ENCODE assay signal across 1 cellular context in the genomic region with DNA sequence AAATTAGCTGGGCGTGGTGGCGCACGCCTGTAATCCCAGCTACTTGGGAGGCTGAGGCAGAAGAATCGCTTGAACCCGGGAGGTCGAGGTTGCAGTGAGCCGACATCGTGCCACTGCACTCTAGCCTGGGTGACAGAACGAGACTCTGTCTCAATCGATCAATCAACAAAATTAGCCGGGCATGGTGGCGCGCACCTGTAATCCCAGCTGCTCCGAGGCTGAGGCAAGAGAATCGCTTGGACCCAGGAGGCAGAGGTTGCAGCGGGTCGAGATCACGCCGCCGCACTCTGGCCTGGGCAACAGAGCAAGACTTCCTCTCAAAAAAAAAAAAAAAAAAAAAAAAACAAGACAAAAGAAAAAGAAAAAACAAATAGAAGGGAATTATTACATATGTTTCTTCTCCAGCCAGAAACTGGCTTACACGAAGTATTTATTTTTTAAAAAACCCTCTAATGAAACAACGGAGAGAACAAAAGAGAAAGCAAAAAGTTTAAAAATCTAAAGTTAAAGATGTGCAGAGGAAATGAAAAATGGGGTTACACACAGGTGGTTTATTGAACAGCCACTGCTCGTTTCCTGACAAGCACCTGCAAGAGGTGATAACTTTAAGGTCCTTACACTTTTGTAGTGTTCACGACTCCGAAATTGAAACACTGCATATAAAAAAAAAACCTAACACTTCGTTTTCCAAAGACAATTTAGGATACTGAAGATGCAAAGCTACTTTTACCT.
TF ChIP-seq lines count a peak whose summit lies in the region.

No MANE protein-coding gene starts in this region.

TF ChIP-seq in HepG2, 621 proteins besides CTCF, POLR2A, EP300 and RAD21:
- no peak for TF ChIP-seq SMAD1 (CRISPR knock-in tag; IDR thresholded peaks at IDR 0.05; ENCODE audit: borderline replicate concordance, low read depth)
- no peak for TF ChIP-seq CHD4 (IDR thresholded peaks at IDR 0.05; ENCODE audit: borderline replicate concordance, low read length)
- TF ChIP-seq, protein P1, sequence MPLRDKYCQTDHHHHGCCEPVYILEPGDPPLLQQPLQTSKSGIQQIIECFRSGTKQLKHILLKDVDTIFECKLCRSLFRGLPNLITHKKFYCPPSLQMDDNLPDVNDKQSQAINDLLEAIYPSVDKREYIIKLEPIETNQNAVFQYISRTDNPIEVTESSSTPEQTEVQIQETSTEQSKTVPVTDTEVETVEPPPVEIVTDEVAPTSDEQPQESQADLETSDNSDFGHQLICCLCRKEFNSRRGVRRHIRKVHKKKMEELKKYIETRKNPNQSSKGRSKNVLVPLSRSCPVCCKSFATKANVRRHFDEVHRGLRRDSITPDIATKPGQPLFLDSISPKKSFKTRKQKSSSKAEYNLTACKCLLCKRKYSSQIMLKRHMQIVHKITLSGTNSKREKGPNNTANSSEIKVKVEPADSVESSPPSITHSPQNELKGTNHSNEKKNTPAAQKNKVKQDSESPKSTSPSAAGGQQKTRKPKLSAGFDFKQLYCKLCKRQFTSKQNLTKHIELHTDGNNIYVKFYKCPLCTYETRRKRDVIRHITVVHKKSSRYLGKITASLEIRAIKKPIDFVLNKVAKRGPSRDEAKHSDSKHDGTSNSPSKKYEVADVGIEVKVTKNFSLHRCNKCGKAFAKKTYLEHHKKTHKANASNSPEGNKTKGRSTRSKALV (CRISPR knock-in tag; IDR thresholded peaks at IDR 0.05) = no peak
- TF ChIP-seq, protein P2, sequence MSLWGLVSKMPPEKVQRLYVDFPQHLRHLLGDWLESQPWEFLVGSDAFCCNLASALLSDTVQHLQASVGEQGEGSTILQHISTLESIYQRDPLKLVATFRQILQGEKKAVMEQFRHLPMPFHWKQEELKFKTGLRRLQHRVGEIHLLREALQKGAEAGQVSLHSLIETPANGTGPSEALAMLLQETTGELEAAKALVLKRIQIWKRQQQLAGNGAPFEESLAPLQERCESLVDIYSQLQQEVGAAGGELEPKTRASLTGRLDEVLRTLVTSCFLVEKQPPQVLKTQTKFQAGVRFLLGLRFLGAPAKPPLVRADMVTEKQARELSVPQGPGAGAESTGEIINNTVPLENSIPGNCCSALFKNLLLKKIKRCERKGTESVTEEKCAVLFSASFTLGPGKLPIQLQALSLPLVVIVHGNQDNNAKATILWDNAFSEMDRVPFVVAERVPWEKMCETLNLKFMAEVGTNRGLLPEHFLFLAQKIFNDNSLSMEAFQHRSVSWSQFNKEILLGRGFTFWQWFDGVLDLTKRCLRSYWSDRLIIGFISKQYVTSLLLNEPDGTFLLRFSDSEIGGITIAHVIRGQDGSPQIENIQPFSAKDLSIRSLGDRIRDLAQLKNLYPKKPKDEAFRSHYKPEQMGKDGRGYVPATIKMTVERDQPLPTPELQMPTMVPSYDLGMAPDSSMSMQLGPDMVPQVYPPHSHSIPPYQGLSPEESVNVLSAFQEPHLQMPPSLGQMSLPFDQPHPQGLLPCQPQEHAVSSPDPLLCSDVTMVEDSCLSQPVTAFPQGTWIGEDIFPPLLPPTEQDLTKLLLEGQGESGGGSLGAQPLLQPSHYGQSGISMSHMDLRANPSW (CRISPR knock-in tag; IDR thresholded peaks at IDR 0.05; ENCODE audit: borderline replicate concordance) = no peak
- TF ChIP-seq ZBTB38 (CRISPR knock-in tag; IDR thresholded peaks at IDR 0.05) = peak; percentile 92
- TF ChIP-seq, protein P3, sequence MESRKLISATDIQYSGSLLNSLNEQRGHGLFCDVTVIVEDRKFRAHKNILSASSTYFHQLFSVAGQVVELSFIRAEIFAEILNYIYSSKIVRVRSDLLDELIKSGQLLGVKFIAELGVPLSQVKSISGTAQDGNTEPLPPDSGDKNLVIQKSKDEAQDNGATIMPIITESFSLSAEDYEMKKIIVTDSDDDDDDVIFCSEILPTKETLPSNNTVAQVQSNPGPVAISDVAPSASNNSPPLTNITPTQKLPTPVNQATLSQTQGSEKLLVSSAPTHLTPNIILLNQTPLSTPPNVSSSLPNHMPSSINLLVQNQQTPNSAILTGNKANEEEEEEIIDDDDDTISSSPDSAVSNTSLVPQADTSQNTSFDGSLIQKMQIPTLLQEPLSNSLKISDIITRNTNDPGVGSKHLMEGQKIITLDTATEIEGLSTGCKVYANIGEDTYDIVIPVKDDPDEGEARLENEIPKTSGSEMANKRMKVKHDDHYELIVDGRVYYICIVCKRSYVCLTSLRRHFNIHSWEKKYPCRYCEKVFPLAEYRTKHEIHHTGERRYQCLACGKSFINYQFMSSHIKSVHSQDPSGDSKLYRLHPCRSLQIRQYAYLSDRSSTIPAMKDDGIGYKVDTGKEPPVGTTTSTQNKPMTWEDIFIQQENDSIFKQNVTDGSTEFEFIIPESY (CRISPR knock-in tag; IDR thresholded peaks at IDR 0.05) = peak; percentile 24; the same call in 1 of the 2 replicates
- no peak for TF ChIP-seq MIXL1 (CRISPR knock-in tag; IDR thresholded peaks at IDR 0.05)
- peak; percentile 59 for TF ChIP-seq ZNF121 (CRISPR knock-in tag; IDR thresholded peaks at IDR 0.05)
- no peak for TF ChIP-seq THAP11 (CRISPR knock-in tag; IDR thresholded peaks at IDR 0.05)
- peak; percentile 49; the same call in 1 of the 2 replicates for TF ChIP-seq ZNF460 (CRISPR knock-in tag; IDR thresholded peaks at IDR 0.05; ENCODE audit: borderline replicate concordance)
